Comparison of ENCODE assay signal across 8 cellular contexts in the genomic region with DNA sequence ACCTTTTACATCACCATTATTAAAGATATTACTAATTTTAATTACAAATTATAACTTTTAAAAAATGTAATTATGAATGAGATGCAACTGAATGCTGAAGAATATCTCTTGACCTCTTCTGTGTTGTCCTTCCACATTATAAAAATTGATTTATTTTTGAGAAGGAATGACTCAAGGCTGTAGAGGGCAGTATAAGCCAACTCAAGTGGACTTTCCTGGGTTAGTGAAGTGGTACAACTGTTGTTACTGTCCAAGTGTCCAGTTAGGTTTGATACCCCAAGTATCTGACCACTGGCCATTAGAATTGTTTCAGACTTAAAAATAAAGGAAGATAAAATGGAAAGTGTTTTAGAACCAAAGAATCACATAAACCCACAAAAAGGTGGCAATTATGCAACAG. TPM values are rescaled to one million over a fixed set of nuclear protein-coding genes. Genes with fewer than 3 reads are reported as not detected.
DNase-seq lines count a peak whose midpoint lies in the region; ATAC-seq, FAIRE-seq and TF ChIP-seq lines count a peak whose summit lies in the region.

No MANE protein-coding gene starts in this region.

- H3K4me1 Mint-ChIP-seq in activated T-helper 1 cell treated with anti-CD3 and anti-CD28 coated beads, Interleukin-12 subunit alpha, Interleukin-12 subunit beta, Interleukin-2, Interleukin-4 antibody, amounts not matched to agents 30 ng/mL and 10 ng/mL and 1 ng/mL, durations not matched to agents 14 hours and 24 hours and 36 hours (ENCODE audit: low read depth), result peaks cover 23% of the 10 kb centered on the region
- H3K4me1 Mint-ChIP-seq in activated T-helper 17 cell treated with anti-CD3 and anti-CD28 coated beads, Interleukin-2, amount 50 U/mL, for 72 hours, result peaks cover 23% of the 10 kb centered on the region

- H3K9me3 ChIP-seq in kidney (ENCODE audit: control insufficient read depth in 1 of 2, low read length in 2 of 2), result no peaks in the 10 kb centered on the region

- intact Hi-C loops in kidney (cut with DNase I), result no loop called here
- intact Hi-C loops in activated T-helper 1 cell treated with anti-CD3 and anti-CD28 coated beads, Interleukin-12 subunit alpha, Interleukin-12 subunit beta, Interleukin-2, Interleukin-4 antibody, amounts not matched to agents 30 ng/mL and 10 ng/mL and 1 ng/mL, durations not matched to agents 14 hours and 24 hours and 36 hours (cut with micrococcal nuclease), result loop anchor here (1.0 to 5.0 kb wide), 4 partner anchors 86 to 352 kb away; no protein-coding TSS in a partner anchor

- H3K36me3 ChIP-seq in kidney (ENCODE audit: control insufficient read depth in 1 of 2, insufficient read depth in 2 of 2, low read length in 2 of 2), result no peaks in the 10 kb centered on the region

- no peak overlapping the region for H3K27ac Mint-ChIP-seq in activated T-helper 1 cell treated with anti-CD3 and anti-CD28 coated beads, Interleukin-12 subunit alpha, Interleukin-12 subunit beta, Interleukin-2, Interleukin-4 antibody, amounts not matched to agents 30 ng/mL and 10 ng/mL and 1 ng/mL, durations not matched to agents 14 hours and 24 hours and 36 hours
- no peak overlapping the region for H3K27ac Mint-ChIP-seq in activated T-helper 17 cell treated with anti-CD3 and anti-CD28 coated beads, Interleukin-2, amount 50 U/mL, for 72 hours

- TF ChIP-seq CTCF in LNCAP (IDR thresholded peaks at IDR 0.05) (peak; percentile 63), astrocyte of the cerebellum (IDR thresholded peaks at IDR 0.05; ENCODE audit: low read depth, low read length, missing control alignments) (peak; percentile 54), kidney (IDR thresholded peaks at IDR 0.05; ENCODE audit: borderline replicate concordance, extremely low read depth, insufficient read depth) (peak; percentile 50)

- ATAC-seq in GM19463 (IDR thresholded peaks at IDR 0.05; ENCODE audit: unreplicated experiment), result peak; percentile 86
- no peak for ATAC-seq in GM21529 (IDR thresholded peaks at IDR 0.05; ENCODE audit: unreplicated experiment)
- ATAC-seq in activated T-helper 17 cell treated with anti-CD3 and anti-CD28 coated beads, Interleukin-2, amount 50 U/mL, for 72 hours (replicated peaks), result no peak

- no peak overlapping the region for H3K4me3 ChIP-seq in astrocyte of the cerebellum (ENCODE audit: low read depth, low read length)
- H3K4me3 ChIP-seq in kidney (ENCODE audit: low read length in 2 of 2), result no peak overlapping the region

- no peak overlapping the region for H3K4me3 Mint-ChIP-seq in activated T-helper 1 cell treated with anti-CD3 and anti-CD28 coated beads, Interleukin-12 subunit alpha, Interleukin-12 subunit beta, Interleukin-2, Interleukin-4 antibody, amounts not matched to agents 30 ng/mL and 10 ng/mL and 1 ng/mL, durations not matched to agents 14 hours and 24 hours and 36 hours
- H3K4me3 Mint-ChIP-seq in activated T-helper 17 cell treated with anti-CD3 and anti-CD28 coated beads, Interleukin-2, amount 50 U/mL, for 72 hours, result no peak overlapping the region

- no peak overlapping the region for H3K9ac ChIP-seq in kidney (ENCODE audit: low read length in 2 of 2)

- no peaks in the 10 kb centered on the region for H3K36me3 Mint-ChIP-seq in activated T-helper 1 cell treated with anti-CD3 and anti-CD28 coated beads, Interleukin-12 subunit alpha, Interleukin-12 subunit beta, Interleukin-2, Interleukin-4 antibody, amounts not matched to agents 30 ng/mL and 10 ng/mL and 1 ng/mL, durations not matched to agents 14 hours and 24 hours and 36 hours (ENCODE audit: low read depth)
- no peaks in the 10 kb centered on the region for H3K36me3 Mint-ChIP-seq in activated T-helper 17 cell treated with anti-CD3 and anti-CD28 coated beads, Interleukin-2, amount 50 U/mL, for 72 hours (ENCODE audit: low read depth)

- no peaks in the 10 kb centered on the region for H3K4me1 ChIP-seq in kidney (ENCODE audit: control insufficient read depth in 1 of 2, insufficient read depth in 1 of 2, low read depth in 1 of 2, low read length in 2 of 2)

- H3K27ac ChIP-seq in kidney (ENCODE audit: low read depth in 2 of 2, low read length in 2 of 2), result no peak overlapping the region

- FAIRE-seq in kidney (lab: Jason Lieb, UNC), result peak; percentile 89

- in situ Hi-C loops in Caki2 (cut with HindIII; ENCODE audit: low pct_unique_long_range_greater_than_20kb, low sequenced_read_pairs) (no loop called here), astrocyte of the cerebellum (cut with HindIII; ENCODE audit: low sequenced_read_pairs) (no loop called here)

- H3K9me3 Mint-ChIP-seq in activated T-helper 1 cell treated with anti-CD3 and anti-CD28 coated beads, Interleukin-12 subunit alpha, Interleukin-12 subunit beta, Interleukin-2, Interleukin-4 antibody, amounts not matched to agents 30 ng/mL and 10 ng/mL and 1 ng/mL, durations not matched to agents 14 hours and 24 hours and 36 hours, result no peaks in the 10 kb centered on the region
- H3K9me3 Mint-ChIP-seq in activated T-helper 17 cell treated with anti-CD3 and anti-CD28 coated beads, Interleukin-2, amount 50 U/mL, for 72 hours, result no peaks in the 10 kb centered on the region

- no peaks in the 10 kb centered on the region for H3K27me3 Mint-ChIP-seq in activated T-helper 1 cell treated with anti-CD3 and anti-CD28 coated beads, Interleukin-12 subunit alpha, Interleukin-12 subunit beta, Interleukin-2, Interleukin-4 antibody, amounts not matched to agents 30 ng/mL and 10 ng/mL and 1 ng/mL, durations not matched to agents 14 hours and 24 hours and 36 hours (ENCODE audit: insufficient read depth)
- H3K27me3 Mint-ChIP-seq in activated T-helper 17 cell treated with anti-CD3 and anti-CD28 coated beads, Interleukin-2, amount 50 U/mL, for 72 hours, result no peaks in the 10 kb centered on the region

- DNase-seq in Caki2 (ENCODE audit: low read depth) (peak; percentile 9), astrocyte of the cerebellum (ENCODE audit: low read depth) (peak; percentile 28), kidney (no peak)
- DNase-seq in activated T-helper 1 cell treated with anti-CD3 and anti-CD28 coated beads, Interleukin-12 subunit alpha, Interleukin-12 subunit beta, Interleukin-2, Interleukin-4 antibody, amounts not matched to agents 30 ng/mL and 10 ng/mL and 1 ng/mL, durations not matched to agents 14 hours and 24 hours and 36 hours (ENCODE audit: low spot score), result no peak

RNA-seq across cellular contexts. Expression of gene BBX, which starts 51.9 kb away (rescaled TPM):
- total RNA-seq in Caki2 (2014; rRNA removed; shearing (Covaris generic); ENCODE audit: low replicate concordance), result 14.8 and 30.1 TPM in 2 replicates
- total RNA-seq in kidney, result 85.8 TPM
- polyA plus RNA-seq in kidney (ENCODE audit: insufficient read depth, low read depth, low replicate concordance), result 8.1 TPM
- total RNA-seq in activated T-helper 1 cell treated with anti-CD3 and anti-CD28 coated beads, Interleukin-12 subunit alpha, Interleukin-12 subunit beta, Interleukin-2, Interleukin-4 antibody, amounts not matched to agents 30 ng/mL and 10 ng/mL and 1 ng/mL, durations not matched to agents 14 hours and 24 hours and 36 hours, result 38.1 and 45.1 TPM in 2 replicates
- total RNA-seq in activated T-helper 17 cell treated with anti-CD3 and anti-CD28 coated beads, Interleukin-2, amount 50 U/mL, for 72 hours, result 10 to 100 TPM; 29.3 to 32.8 TPM

Comparison
In these comparisons a context has a peak if more than half of its experiments do, and no peak if none do; other contexts are left out.
1. DNase-seq: peak in Caki2 (single experiment) and astrocyte of the cerebellum (single experiment); none in kidney (single experiment) and activated T-helper 1 cell treated with anti-CD3 and anti-CD28 coated beads, Interleukin-12 subunit alpha, Interleukin-12 subunit beta, Interleukin-2, Interleukin-4 antibody, amounts not matched to agents 30 ng/mL and 10 ng/mL and 1 ng/mL, durations not matched to agents 14 hours and 24 hours and 36 hours (single experiment).
2. Peak in every context shown above with its lines, with median percentiles within 50 percentile points of each other: CTCF ChIP-seq.